In genomic region chr1:31587720-31588423, GRCh38 we compare ENCODE assay signal across 1 cellular context.
TF ChIP-seq lines count a peak whose summit lies in the region.

No MANE protein-coding gene starts in this region.

TF ChIP-seq in K562, 482 proteins besides CTCF, POLR2A, EP300 and RAD21 (continued from another document):
- no peak for TF ChIP-seq POLR3A (IDR thresholded peaks at IDR 0.05; ENCODE audit: borderline replicate concordance, extremely low read depth, insufficient read depth, insufficient read length)
- no peak for TF ChIP-seq ZZZ3 (IDR thresholded peaks at IDR 0.05)
- TF ChIP-seq KDM4B (IDR thresholded peaks at IDR 0.05; ENCODE audit: borderline replicate concordance in 2 of 2, low read depth in 1 of 2) = 0 out of 4 replicates have a peak, but pooled peaks of 1 of the 2 experiments have one; percentile 38
- peak; percentile 60; the same call in 1 of the 2 replicates for TF ChIP-seq C11orf30 (IDR thresholded peaks at IDR 0.05; ENCODE audit: low read depth)
- TF ChIP-seq SLC30A9 (CRISPR knock-in tag; IDR thresholded peaks at IDR 0.05) = no peak
- TF ChIP-seq MTA2 (IDR thresholded peaks at IDR 0.05; ENCODE audit: low read depth) = no peak
- TF ChIP-seq ZNF696 (CRISPR knock-in tag; conservative IDR thresholded peaks at IDR 0.05) = no peak
- peak; percentile 16; the same call in 1 of the 2 replicates for TF ChIP-seq NFE2 (IDR thresholded peaks at IDR 0.05; ENCODE audit: low read depth)
- no peak for TF ChIP-seq SMAD2 (IDR thresholded peaks at IDR 0.05; ENCODE audit: low read depth, low read length)
- no peak for TF ChIP-seq NFYB (IDR thresholded peaks at IDR 0.05; ENCODE audit: extremely low read depth, insufficient read length)
- peak; percentile 30 for TF ChIP-seq MAFG (tag; conservative IDR thresholded peaks at IDR 0.05)
- TF ChIP-seq CBX5 (IDR thresholded peaks at IDR 0.05; ENCODE audit: borderline replicate concordance, low read depth) = no peak
- TF ChIP-seq NFIC (IDR thresholded peaks at IDR 0.05) = 0 out of 2 replicates have a peak, but pooled peaks have one; percentile 14
- peak; percentile 67 for TF ChIP-seq ZNF316 (IDR thresholded peaks at IDR 0.05)
- TF ChIP-seq CTCFL (IDR thresholded peaks at IDR 0.05; ENCODE audit: borderline replicate concordance, insufficient read depth, low read depth, low read length, poor library complexity, severe bottlenecking) = peak; percentile 17
